Comparison of ENCODE assay signal across 8 cellular contexts in genomic region chr19:3783660-3784584, GRCh38. TPM values are rescaled to one million over a fixed set of nuclear protein-coding genes. Genes with fewer than 3 reads are reported as not detected.
A peak's percentile ranks its signal among the peaks of the same experiment; 100 is the strongest.
DNase-seq lines count a peak whose midpoint lies in the region; TF ChIP-seq lines count a peak whose summit lies in the region.

No MANE protein-coding gene starts in this region.

- peak overlapping the region; percentile 89 to 98 (median 95) for H3K27ac Mint-ChIP-seq in immature natural killer cell
- H3K27ac Mint-ChIP-seq in stimulated activated naive CD8-positive, alpha-beta T cell treated with anti-CD3 and anti-CD28 coated beads, Interleukin-15, Interleukin-2, amounts not matched to agents 100 ng/mL and 50 ng/mL, for 24 hours = no peak overlapping the region

- H3K4me1 ChIP-seq in esophagus squamous epithelium = peaks cover 6 to 16% (median 12%) of the 10 kb centered on the region in 3 donors

- peaks cover 0 to 16% (median 6%) of the 10 kb centered on the region in 6 donors for H3K9me3 Mint-ChIP-seq in immature natural killer cell
- H3K9me3 Mint-ChIP-seq in stimulated activated naive CD8-positive, alpha-beta T cell treated with anti-CD3 and anti-CD28 coated beads, Interleukin-15, Interleukin-2, amounts not matched to agents 100 ng/mL and 50 ng/mL, for 24 hours = peaks cover 10% of the 10 kb centered on the region

- peaks cover 52 to 54% of the 10 kb centered on the region in 2 donors for H3K4me1 Mint-ChIP-seq in immature natural killer cell
- H3K4me1 Mint-ChIP-seq in stimulated activated naive CD8-positive, alpha-beta T cell treated with anti-CD3 and anti-CD28 coated beads, Interleukin-15, Interleukin-2, amounts not matched to agents 100 ng/mL and 50 ng/mL, for 24 hours (ENCODE audit: low read depth) = peaks cover 16% of the 10 kb centered on the region

- peak overlapping the region; percentile 93 to 95 (median 94) for H3K4me3 Mint-ChIP-seq in immature natural killer cell
- peak overlapping the region; percentile 84 for H3K4me3 Mint-ChIP-seq in stimulated activated naive CD8-positive, alpha-beta T cell treated with anti-CD3 and anti-CD28 coated beads, Interleukin-15, Interleukin-2, amounts not matched to agents 100 ng/mL and 50 ng/mL, for 24 hours

- H3K4me3 ChIP-seq in esophagus squamous epithelium = no peak overlapping the region

- H3K36me3 ChIP-seq in esophagus squamous epithelium = no peaks in the 10 kb centered on the region

- 60 to 84% methylated on average over 4 to 11 of the region's 49 CpGs for WGBS in esophagus squamous epithelium, 2 donors

- H3K9me3 ChIP-seq in esophagus squamous epithelium = peaks cover 0 to 22% (median 14%) of the 10 kb centered on the region in 3 donors

- peak; percentile 59 for DNase-seq in activated gamma-delta T cell treated with Interleukin-2 at 50 U/mL for 16 hours
- DNase-seq in activated gamma-delta T cell (lab: John Stamatoyannopoulos, UW) = no peak
- peak; percentile 66 for DNase-seq in activated CD8-positive, alpha-beta memory T cell treated with anti-CD3 and anti-CD28 coated beads, Interleukin-2, amount 50 U/mL, for 4 hours
- DNase-seq in immature natural killer cell = peak; percentile 72 to 74 (median 73)
- DNase-seq in substantia nigra (lab: John Stamatoyannopoulos, UW) = no peak
- DNase-seq in nucleus accumbens (lab: John Stamatoyannopoulos, UW) = no peak
- DNase-seq in esophagus squamous epithelium (lab: John Stamatoyannopoulos, UW) = no peak

- peak in 1 of 6 experiments; percentile 41 for TF ChIP-seq CTCF in esophagus squamous epithelium (IDR thresholded peaks at IDR 0.05)

- H3K27ac ChIP-seq in substantia nigra (ENCODE audit: low read depth, low read length, poor library complexity, severe bottlenecking) (no peak overlapping the region), esophagus squamous epithelium (no peak overlapping the region)

- intact Hi-C loops in esophagus squamous epithelium (cut with DNase I) = no loop called here

- H3K27me3 Mint-ChIP-seq in immature natural killer cell (ENCODE audit: low read depth in 3 of 3) = peaks cover 12 to 29% (median 17%) of the 10 kb centered on the region in 3 donors
- no peaks in the 10 kb centered on the region for H3K27me3 Mint-ChIP-seq in stimulated activated naive CD8-positive, alpha-beta T cell treated with anti-CD3 and anti-CD28 coated beads, Interleukin-15, Interleukin-2, amounts not matched to agents 100 ng/mL and 50 ng/mL, for 24 hours

- peaks cover 0 to 68% (median 0%) of the 10 kb centered on the region in 4 donors for H3K27me3 ChIP-seq in esophagus squamous epithelium

- no peak for TF ChIP-seq POLR2A in esophagus squamous epithelium (IDR thresholded peaks at IDR 0.05)

- peaks cover 24 to 30% (median 25%) of the 10 kb centered on the region in 3 donors for H3K36me3 Mint-ChIP-seq in immature natural killer cell
- H3K36me3 Mint-ChIP-seq in stimulated activated naive CD8-positive, alpha-beta T cell treated with anti-CD3 and anti-CD28 coated beads, Interleukin-15, Interleukin-2, amounts not matched to agents 100 ng/mL and 50 ng/mL, for 24 hours (ENCODE audit: low read depth) = peaks cover 29% of the 10 kb centered on the region

RNA-seq across cellular contexts. Expression of gene MATK, which starts 2.3 kb away (rescaled TPM):
- 100 to 1,000 TPM; 326 to 436 (median 418) TPM for polyA plus RNA-seq in immature natural killer cell
- 1 to 10 TPM in 3 of 4 donors, not detected in 1; 1.1 to 4.4 (median 2.1) TPM for total RNA-seq in esophagus squamous epithelium

RNA-seq across cellular contexts. Expression of gene RAX2, which starts 11.9 kb away (rescaled TPM):
- not detected for polyA plus RNA-seq in immature natural killer cell
- not detected for total RNA-seq in esophagus squamous epithelium

RNA-seq across cellular contexts. Expression of gene MRPL54, which starts 21.4 kb away (rescaled TPM):
- polyA plus RNA-seq in immature natural killer cell = 100 to 1,000 TPM; 116 to 167 (median 122) TPM
- total RNA-seq in esophagus squamous epithelium = 10 to 100 TPM; 50.2 to 79.9 (median 60.9) TPM

RNA-seq across cellular contexts. Expression of gene APBA3, which starts 22.4 kb away (rescaled TPM):
- 10 to 100 TPM; 24.2 to 32.4 (median 31.2) TPM for polyA plus RNA-seq in immature natural killer cell
- total RNA-seq in esophagus squamous epithelium = 10 to 100 TPM; 12.9 to 26.5 (median 22.7) TPM

Comparison
In these comparisons a context has a peak if more than half of its experiments do, and no peak if none do; other contexts are left out.
1. DNase-seq: peak in activated gamma-delta T cell treated with Interleukin-2 at 50 U/mL for 16 hours (single experiment), activated CD8-positive, alpha-beta memory T cell treated with anti-CD3 and anti-CD28 coated beads, Interleukin-2, amount 50 U/mL, for 4 hours (single experiment) and immature natural killer cell (3 of 3); none in activated gamma-delta T cell (single experiment), substantia nigra (0 of 49), nucleus accumbens (0 of 56) and esophagus squamous epithelium (single experiment).